26 cellular contexts compared by ENCODE assay signal in genomic region chr13:106802917-106803316, GRCh38.
"Had no signal": no experiment of that assay in that cellular context is flagged by ENCODE, and none has a peak within 500 bp of the region (broad histone marks: within the 10 kb centered on the region; RNA-seq: fewer than 3 reads in every experiment).

No MANE protein-coding gene starts in this region.

- H3K27ac ChIP-seq: heart left ventricle, left lung, lower lobe of right lung, neutrophil, parathyroid adenoma, psoas muscle, right atrium auricular region, right lobe of liver, tibial nerve, upper lobe of left lung, vagina had no signal

- ATAC-seq: heart left ventricle; left cardiac atrium; left lung; lower lobe of right lung; naive thymus-derived CD8-positive, alpha-beta T cell; psoas muscle; right lobe of liver; stimulated activated naive CD8-positive, alpha-beta T cell treated with anti-CD3 and anti-CD28 coated beads, Interleukin-15, amount 100 ng/mL, for 72 hours had no signal

- H3K4me1 Mint-ChIP-seq: naive thymus-derived CD8-positive, alpha-beta T cell; stimulated activated memory B cell treated with anti-CD40 and anti-IgM and Interleukin-4, amounts not matched to agents 10 μg/mL and 1 μg/mL and 100 μg/mL, for 72 hours; stimulated activated naive CD8-positive, alpha-beta T cell treated with anti-CD3 and anti-CD28 coated beads, Interleukin-15, amount 100 ng/mL, for 72 hours had no signal

- H2AFZ ChIP-seq: parathyroid adenoma had no signal

- H3K4me2 ChIP-seq: smooth muscle cell had no signal

- H3K9ac ChIP-seq: parathyroid adenoma had no signal

- H3K36me3 Mint-ChIP-seq: naive thymus-derived CD8-positive, alpha-beta T cell; stimulated activated memory B cell treated with anti-CD40 and anti-IgM and Interleukin-4, amounts not matched to agents 10 μg/mL and 1 μg/mL and 100 μg/mL, for 72 hours had no signal

- H3K4me3 ChIP-seq: heart left ventricle, left lung, lower lobe of right lung, psoas muscle, right atrium auricular region, right lobe of liver, smooth muscle cell, tibial nerve, upper lobe of left lung, vagina had no signal

- H3K36me3 ChIP-seq: heart left ventricle, left lung, lower lobe of right lung, neutrophil, right atrium auricular region, right lobe of liver, tibial nerve, upper lobe of left lung, vagina had no signal

- H3K4me3 Mint-ChIP-seq: naive thymus-derived CD8-positive, alpha-beta T cell; stimulated activated memory B cell treated with anti-CD40 and anti-IgM and Interleukin-4, amounts not matched to agents 10 μg/mL and 1 μg/mL and 100 μg/mL, for 72 hours; stimulated activated naive CD8-positive, alpha-beta T cell treated with anti-CD3 and anti-CD28 coated beads, Interleukin-15, amount 100 ng/mL, for 72 hours had no signal

- H3K9me3 Mint-ChIP-seq: stimulated activated memory B cell treated with anti-CD40 and anti-IgM and Interleukin-4, amounts not matched to agents 10 μg/mL and 1 μg/mL and 100 μg/mL, for 72 hours; stimulated activated naive CD8-positive, alpha-beta T cell treated with anti-CD3 and anti-CD28 coated beads, Interleukin-15, amount 100 ng/mL, for 72 hours had no signal

- H3K4me1 ChIP-seq: left lung, lower lobe of right lung, parathyroid adenoma, psoas muscle, right atrium auricular region, right lobe of liver, tibial nerve, upper lobe of left lung, vagina had no signal

- DNase-seq: heart left ventricle; kidney glomerular epithelial cell; left cardiac atrium; left lung; lower lobe of right lung; mammary epithelial cell; mesenchymal stem cell; naive thymus-derived CD8-positive, alpha-beta T cell; occipital lobe; psoas muscle; right lobe of liver; stimulated activated CD4-positive, alpha-beta T cell treated with anti-CD3 and anti-CD28 coated beads, Interleukin-1b, Interleukin-23, amount 100 ng/mL, for 48 hours; stimulated activated CD4-positive, alpha-beta T cell treated with anti-CD3 and anti-CD28 coated beads, Interleukin-2, amount 100 ng/mL, for 48 hours; stimulated activated CD4-positive, alpha-beta T cell treated with anti-CD3 and anti-CD28 coated beads, Interleukin-4, amount 100 ng/mL, for 4 hours; stimulated activated CD8-positive, alpha-beta memory T cell treated with anti-CD3 and anti-CD28 coated beads, Interleukin-4, amount 100 ng/mL, for 48 hours; stimulated activated naive CD4-positive, alpha-beta T cell treated with Interleukin-2 at 50 U/mL for 16 hours; stimulated activated naive CD8-positive, alpha-beta T cell treated with anti-CD3 and anti-CD28 coated beads, Interleukin-15, amount 100 ng/mL, for 72 hours; substantia nigra; upper lobe of left lung had no signal

- H3K27me3 Mint-ChIP-seq: stimulated activated memory B cell treated with anti-CD40 and anti-IgM and Interleukin-4, amounts not matched to agents 10 μg/mL and 1 μg/mL and 100 μg/mL, for 72 hours had no signal

- H3K27ac Mint-ChIP-seq: naive thymus-derived CD8-positive, alpha-beta T cell; stimulated activated memory B cell treated with anti-CD40 and anti-IgM and Interleukin-4, amounts not matched to agents 10 μg/mL and 1 μg/mL and 100 μg/mL, for 72 hours; stimulated activated naive CD8-positive, alpha-beta T cell treated with anti-CD3 and anti-CD28 coated beads, Interleukin-15, amount 100 ng/mL, for 72 hours had no signal

- H3K9me3 ChIP-seq: heart left ventricle, left lung, lower lobe of right lung, neutrophil, psoas muscle, right atrium auricular region, right lobe of liver, tibial nerve, upper lobe of left lung, vagina had no signal

- H3K27me3 ChIP-seq: left lung, neutrophil, right atrium auricular region, right lobe of liver, tibial nerve, upper lobe of left lung, vagina had no signal
